Comparison of ENCODE assay signal across 8 cellular contexts in the genomic region with DNA sequence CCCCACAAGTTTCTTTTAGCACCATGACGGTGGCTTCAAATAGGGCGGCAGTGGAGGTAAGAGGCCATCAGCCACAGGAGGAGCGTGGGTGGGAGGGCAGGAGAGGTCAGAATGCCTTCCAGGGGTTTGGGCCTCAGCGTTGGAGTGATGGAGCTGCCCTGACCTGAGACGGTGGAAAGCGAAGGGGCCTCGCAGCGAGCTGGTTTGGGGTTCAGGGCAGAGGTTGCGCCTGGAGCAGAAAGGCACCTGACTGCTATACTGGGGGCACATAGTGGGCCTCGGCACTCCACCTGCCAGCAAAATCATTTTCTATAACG. TPM values are rescaled to one million over a fixed set of nuclear protein-coding genes. Genes with fewer than 3 reads are reported as not detected.
A peak's percentile ranks its signal among the peaks of the same experiment; 100 is the strongest.
DNase-seq lines count a peak whose midpoint lies in the region; ATAC-seq, FAIRE-seq and TF ChIP-seq lines count a peak whose summit lies in the region.

No MANE protein-coding gene starts in this region.

- in situ Hi-C loops in K562 (cut with MboI) (no loop called here), transverse colon (cut with MboI; ENCODE audit: low pct_ligation_motif_present in 1 of 4, low pct_unique_long_range_greater_than_20kb in 1 of 4, low sequenced_read_pairs in 3 of 4) (loop anchor here in 2 of 4 donors (10.0 to 25.0 kb wide), 2 partner anchors 90 to 97 kb away; a partner anchor contains a TSS)

- H3K27ac ChIP-seq in K562 (ENCODE audit: extremely low read depth, low read depth, low read length) (peak overlapping the region; percentile 80), lung (ENCODE audit: low read depth in 1 of 2, low read length in 1 of 2) (peak overlapping the region; percentile 88 to 97), transverse colon (peak overlapping the region; percentile 86 to 97 (median 94))

- peaks cover 4% of the 10 kb centered on the region for H3K9me3 Mint-ChIP-seq in activated naive CD4-positive, alpha-beta T cell treated with anti-CD3 and anti-CD28 coated beads, Interleukin-2, amount 10 ng/mL, durations not matched to agents 7 days and 5 days

- peaks cover 46% of the 10 kb centered on the region for H3K79me2 ChIP-seq in K562 (ENCODE audit: control insufficient read depth, insufficient read depth, low read length)

- peaks cover 19% of the 10 kb centered on the region for H4K20me1 ChIP-seq in K562 (replicated peaks; ENCODE audit: control insufficient read depth, insufficient read depth, low read length)

- DNase-seq in activated naive CD4-positive, alpha-beta T cell treated with anti-CD3 and anti-CD28 coated beads, Interleukin-2, amount 10 ng/mL, durations not matched to agents 7 days and 5 days = no peak
- no peak for DNase-seq in activated naive CD4-positive, alpha-beta T cell treated with anti-CD3 and anti-CD28 coated beads, Interleukin-2, amount 50 U/mL, for 16 hours
- DNase-seq in K562 (ENCODE audit: extremely low read depth in 1 of 4, low spot score in 3 of 4) = no peak
- no peak for DNase-seq in lung (ENCODE audit: low spot score)
- DNase-seq in transverse colon = no peak
- DNase-seq in NCI-H1417 (lab: John Stamatoyannopoulos, UW) = no peak

- no peak for TF ChIP-seq RAD21 in K562 (CRISPR knock-in tag; conservative IDR thresholded peaks at IDR 0.05 in 1 of 2, IDR thresholded peaks at IDR 0.05 in 1 of 2)

- H3K27ac Mint-ChIP-seq in activated naive CD4-positive, alpha-beta T cell treated with anti-CD3 and anti-CD28 coated beads, Interleukin-2, amount 10 ng/mL, durations not matched to agents 7 days and 5 days = peak overlapping the region; percentile 94

- H3K9me1 ChIP-seq in K562 (ENCODE audit: control insufficient read depth, insufficient read depth, low read length) = no peaks in the 10 kb centered on the region

- FAIRE-seq in K562 (lab: Jason Lieb, UNC) = no peak

- intact Hi-C loops in K562 (cut with micrococcal nuclease) (loop anchor here (2.0 kb wide), 1 partner anchor 100 kb away; no protein-coding TSS in a partner anchor), transverse colon (cut with DNase I; ENCODE audit: low total_unique reads) (loop anchor here (5.0 kb wide), 1 partner anchor 53 kb away; a partner anchor contains a TSS)

- H3K4me3 ChIP-seq in K562 (peak overlapping the region; percentile 77), lung (peak overlapping the region; percentile 94), transverse colon (peak overlapping the region in 3 of 4 donors; percentile 79 to 92 (median 82))

- TF ChIP-seq CTCF in K562 (IDR thresholded peaks at IDR 0.05 in 2 of 3, conservative IDR thresholded peaks at IDR 0.05 in 1 of 3; ENCODE audit: insufficient read depth in 2 of 3, low read depth in 1 of 3, low read length in 3 of 3) (no peak), lung (IDR thresholded peaks at IDR 0.05; ENCODE audit: control extremely low read depth, extremely low read depth) (no peak), transverse colon (IDR thresholded peaks at IDR 0.05) (no peak)

- TF ChIP-seq POLR2A in K562 (conservative IDR thresholded peaks at IDR 0.05) (no peak), transverse colon (IDR thresholded peaks at IDR 0.05) (no peak)

- TF ChIP-seq EP300 in K562 (IDR thresholded peaks at IDR 0.05; ENCODE audit: low read length) = no peak
- TF ChIP-seq EP300 in transverse colon (IDR thresholded peaks at IDR 0.05; ENCODE audit: low read depth) = no peak

- peak overlapping the region; percentile 90 for H2AFZ ChIP-seq in K562 (ENCODE audit: low read depth, low read length)

- CTCF ChIA-PET in activated naive CD4-positive, alpha-beta T cell treated with anti-CD3 and anti-CD28 coated beads, Interleukin-2, amount 10 ng/mL, durations not matched to agents 7 days and 5 days (lab: Charles Lee) = interaction anchor here (1.2 kb wide), 1 partner anchor 53 kb away, joined by 4 read pairs; a partner anchor contains a TSS
- CTCF ChIA-PET in K562 (lab: Yijun Ruan, JAX; ENCODE audit: low intra/inter-chr PET ratio) = no interaction called here

- peaks cover 5% of the 10 kb centered on the region; the same call in 1 of the 3 replicates for H3K36me3 ChIP-seq in K562 (ENCODE audit: control insufficient read depth, insufficient read depth, low read length)
- no peaks in the 10 kb centered on the region for H3K36me3 ChIP-seq in lung (ENCODE audit: control insufficient read depth in 2 of 2, insufficient read depth in 2 of 2, low read length in 2 of 2)
- H3K36me3 ChIP-seq in transverse colon = no peaks in the 10 kb centered on the region

- 85% methylated on average over 11 of the region's 11 CpGs for WGBS in K562 (ENCODE audit: insufficient coverage, low coverage, missing lambda C conversion rate)
- 87 to 92% methylated on average over 11 of the region's 11 CpGs for WGBS in lung, 2 donors
- 86% methylated on average over 11 of the region's 11 CpGs; no CpG with 5 or more reads in 1 of the 2 donors for WGBS in transverse colon (ENCODE audit: low coverage in 1 of 2), 2 donors

- peaks cover 25% of the 10 kb centered on the region for H3K4me1 Mint-ChIP-seq in activated naive CD4-positive, alpha-beta T cell treated with anti-CD3 and anti-CD28 coated beads, Interleukin-2, amount 10 ng/mL, durations not matched to agents 7 days and 5 days

- H3K4me2 ChIP-seq in K562 (ENCODE audit: insufficient read depth, low read length) = peak overlapping the region; percentile 86

- H3K27me3 Mint-ChIP-seq in activated naive CD4-positive, alpha-beta T cell treated with anti-CD3 and anti-CD28 coated beads, Interleukin-2, amount 10 ng/mL, durations not matched to agents 7 days and 5 days = peaks cover 4% of the 10 kb centered on the region

- H3K36me3 Mint-ChIP-seq in activated naive CD4-positive, alpha-beta T cell treated with anti-CD3 and anti-CD28 coated beads, Interleukin-2, amount 10 ng/mL, durations not matched to agents 7 days and 5 days = peaks cover 13% of the 10 kb centered on the region

- POLR2A ChIA-PET in K562 (lab: Yijun Ruan, JAX) = interaction anchor here (0.6 to 1.0 kb wide), 6 partner anchors 13 to 1836 kb away, joined by 3 to 4 read pairs (median 3); no protein-coding TSS in a partner anchor

- H3K27me3 ChIP-seq in K562 (ENCODE audit: control insufficient read depth in 2 of 2, insufficient read depth in 2 of 2, low read length in 2 of 2) = no peaks in the 10 kb centered on the region
- H3K27me3 ChIP-seq in lung (ENCODE audit: control insufficient read depth, insufficient read depth) = no peaks in the 10 kb centered on the region
- H3K27me3 ChIP-seq in transverse colon = no peaks in the 10 kb centered on the region

- H3K9me3 ChIP-seq in K562 (replicated peaks; ENCODE audit: control insufficient read depth, insufficient read depth, low read depth, low read length) (0 out of 2 replicates have a peak, but pooled peaks cover 2% of the 10 kb centered on the region), lung (ENCODE audit: control insufficient read depth in 2 of 2, insufficient read depth in 1 of 2, low read length in 1 of 2) (peaks cover 0 to 1% of the 10 kb centered on the region in 2 donors), transverse colon (no peaks in the 10 kb centered on the region)

- H3K4me1 ChIP-seq in K562 (replicated peaks in 1 of 2; ENCODE audit: control insufficient read depth in 2 of 2, insufficient read depth in 2 of 2, low read length in 2 of 2) (peaks cover 20% of the 10 kb centered on the region in 2 experiments), lung (ENCODE audit: control insufficient read depth in 2 of 2, insufficient read depth in 2 of 2, low read length in 2 of 2) (peaks cover 5 to 8% of the 10 kb centered on the region in 2 donors), transverse colon (peaks cover 18 to 35% (median 26%) of the 10 kb centered on the region in 4 donors)

- peak overlapping the region; percentile 94 for H3K4me3 Mint-ChIP-seq in activated naive CD4-positive, alpha-beta T cell treated with anti-CD3 and anti-CD28 coated beads, Interleukin-2, amount 10 ng/mL, durations not matched to agents 7 days and 5 days

- peak overlapping the region; percentile 68 to 97; a peak in 2 of 4 replicates for H3K9ac ChIP-seq in K562 (ENCODE audit: insufficient read depth in 1 of 2, low read depth in 2 of 2, low read length in 2 of 2)

- ATAC-seq in K562 (no peak), lung (ENCODE audit: insufficient read depth, low FRiP score) (no peak), HG03521 (IDR thresholded peaks at IDR 0.05; ENCODE audit: unreplicated experiment) (no peak), GM21423 (IDR thresholded peaks at IDR 0.05; ENCODE audit: unreplicated experiment) (no peak)

- TSS peak; percentile 93 for BruUV-seq in K562 (replicated peaks; lab: Mats Ljungman, UMichigan)

RNA-seq across cellular contexts. Expression of a gene that starts 0.4 kb away (rescaled TPM):
- 32.5 and 45.0 TPM in 2 replicates for total RNA-seq in K562 (2011; cell fraction: chromatin; rRNA removed; ENCODE audit: low replicate concordance)
- 25.1 and 28.0 TPM in 2 replicates for total RNA-seq in K562 (2011; cell fraction: nucleolus; rRNA removed)
- total RNA-seq in K562 (2011; cell fraction: nucleoplasm; rRNA removed) = 19.5 and 24.8 TPM in 2 replicates
- 9.4 and 10.9 TPM in 2 replicates for total RNA-seq in K562 (2014; rRNA removed)
- 9.4 and 10.4 TPM in 2 replicates for total RNA-seq in K562 (2014; rRNA removed; fragmentation: Illumina TruSeq; extraction: Trizol)
- 13.2 and 14.1 TPM in 2 replicates for total RNA-seq in K562 (2015; rRNA removed; fragmentation: Illumina TruSeq; extraction: Trizol)
- 19.3 and 20.1 TPM in 2 replicates for total RNA-seq in K562 (2021)
- 15.4 and 19.7 TPM in 2 replicates for polyA plus RNA-seq in K562 (2011; rRNA removed)
- 19.3 and 25.1 TPM in 2 replicates for polyA plus RNA-seq in K562 (2011; cell fraction: cytosol; rRNA removed)
- 81.8 and 101 TPM in 2 replicates for polyA plus RNA-seq in K562 (2011; cell fraction: nucleus; rRNA removed)
- 17.8 and 18.6 TPM in 2 replicates for polyA plus RNA-seq in K562 (2012)
- polyA plus RNA-seq in K562 (2014; fragmentation: Illumina TruSeq; extraction: Trizol) = 13.0 and 17.0 TPM in 2 replicates
- 1 to 10 TPM in 1 of 2 experiments, under 1 TPM in 1; 0.59 to 1.7 TPM for polyA plus RNA-seq in K562 (2014; fragmentation: Nextera tagmentation; extraction: Ambion mirVana)
- polyA plus RNA-seq in K562 (2014; rRNA removed) = 20.6 and 20.8 TPM in 2 replicates
- polyA minus RNA-seq in K562 (2011; rRNA and poly(A)+ RNA removed) = 10.0 and 11.0 TPM in 2 replicates
- 5.3 and 8.5 TPM in 2 replicates for polyA minus RNA-seq in K562 (2011; cell fraction: cytosol; rRNA and poly(A)+ RNA removed)
- 10.6 and 16.3 TPM in 2 replicates for polyA minus RNA-seq in K562 (2011; cell fraction: nucleus; rRNA and poly(A)+ RNA removed)
- 10 to 100 TPM; 28.6 to 28.9 TPM for total RNA-seq in lung
- polyA plus RNA-seq in lung = 10 to 100 TPM; 24.1 to 28.6 TPM
- total RNA-seq in transverse colon = 10 to 100 TPM; 12.9 to 37.8 (median 33.3) TPM

RNA-seq across cellular contexts. Expression of a gene that starts 53.4 kb away (rescaled TPM):
- total RNA-seq in K562 (2011; cell fraction: chromatin; rRNA removed; ENCODE audit: low replicate concordance) = 1.3 and 3.9 TPM in 2 replicates
- 2.5 TPM in 2 replicates for total RNA-seq in K562 (2011; cell fraction: nucleolus; rRNA removed)
- total RNA-seq in K562 (2011; cell fraction: nucleoplasm; rRNA removed) = 1.5 and 2.9 TPM in 2 replicates
- total RNA-seq in K562 (2014; rRNA removed) (9.2 and 12.4 TPM in 2 replicates), K562 (2014; rRNA removed; fragmentation: Illumina TruSeq; extraction: Trizol) (4.3 and 4.8 TPM in 2 replicates), K562 (2015; rRNA removed; fragmentation: Illumina TruSeq; extraction: Trizol) (6.7 and 7.7 TPM in 2 replicates), K562 (2021) (7.9 and 8.1 TPM in 2 replicates), lung (10 to 100 TPM; 42.9 to 47.9 TPM), transverse colon (10 to 100 TPM; 12.5 to 66.2 (median 54.1) TPM)
- polyA plus RNA-seq in K562 (2011; rRNA removed) (4.6 and 11.8 TPM in 2 replicates), K562 (2014; fragmentation: Illumina TruSeq; extraction: Trizol) (5.4 and 7.5 TPM in 2 replicates), K562 (2014; fragmentation: Nextera tagmentation; extraction: Ambion mirVana) (under 1 TPM; 0.62 to 0.82 TPM), K562 (2014; rRNA removed) (7.1 and 9.1 TPM in 2 replicates), lung (100 to 1,000 TPM in 1 of 2 donors, 10 to 100 TPM in 1; 35.8 to 118 TPM)
- polyA plus RNA-seq in K562 (2011; cell fraction: cytosol; rRNA removed) = 8.9 and 13.3 TPM in 2 replicates
- polyA plus RNA-seq in K562 (2011; cell fraction: nucleus; rRNA removed) = 3.6 and 6.9 TPM in 2 replicates
- 10.1 and 10.6 TPM in 2 replicates for polyA plus RNA-seq in K562 (2012)
- 2.9 and 6.8 TPM in 2 replicates for polyA minus RNA-seq in K562 (2011; rRNA and poly(A)+ RNA removed)
- polyA minus RNA-seq in K562 (2011; cell fraction: cytosol; rRNA and poly(A)+ RNA removed) = 2.9 and 9.6 TPM in 2 replicates
- polyA minus RNA-seq in K562 (2011; cell fraction: nucleus; rRNA and poly(A)+ RNA removed) = 1.9 and 4.2 TPM in 2 replicates
